In genomic region chr10:944034-944831, GRCh38 we compare ENCODE assay signal across 10 cellular contexts. TPM values are rescaled to one million over a fixed set of nuclear protein-coding genes. Genes with fewer than 3 reads are reported as not detected.
DNase-seq lines count a peak whose midpoint lies in the region; ATAC-seq, FAIRE-seq and TF ChIP-seq lines count a peak whose summit lies in the region.
"Had no signal": no experiment of that assay in that cellular context is flagged by ENCODE, and none has a peak within 500 bp of the region (broad histone marks: within the 10 kb centered on the region; RNA-seq: fewer than 3 reads in every experiment).

No MANE protein-coding gene starts in this region.

- H3K9me3 ChIP-seq in keratinocyte (ENCODE audit: control insufficient read depth, low read depth, low read length) (no peaks in the 10 kb centered on the region), suprapubic skin (no peaks in the 10 kb centered on the region)

- H3K9me3 Mint-ChIP-seq in activated naive CD4-positive, alpha-beta T cell treated with anti-CD3 and anti-CD28 coated beads, Interleukin-2, amount 50 U/mL, for 72 hours: no peaks in the 10 kb centered on the region

- dilution Hi-C loops in keratinocyte (cut with MboI; ENCODE audit: extremely low pct_ligation_motif_present, low sequenced_read_pairs): no loop called here

- H3K4me3 ChIP-seq in keratinocyte (ENCODE audit: control insufficient read depth in 2 of 3, extremely low read depth in 1 of 3, insufficient read depth in 2 of 3, low read depth in 1 of 3, low read length in 3 of 3) (peak overlapping the region in 2 of 3 experiments; percentile 41 to 49), suprapubic skin (peak overlapping the region; percentile 30)

- no peaks in the 10 kb centered on the region for H3K36me3 Mint-ChIP-seq in activated naive CD4-positive, alpha-beta T cell treated with anti-CD3 and anti-CD28 coated beads, Interleukin-2, amount 50 U/mL, for 72 hours

- no peaks in the 10 kb centered on the region for H3K36me3 ChIP-seq in keratinocyte (ENCODE audit: control insufficient read depth in 2 of 2, extremely low read depth in 1 of 2, insufficient read depth in 2 of 2, low read length in 2 of 2)
- no peaks in the 10 kb centered on the region for H3K36me3 ChIP-seq in suprapubic skin

- peak overlapping the region; percentile 25 for H3K9ac ChIP-seq in keratinocyte (ENCODE audit: control insufficient read depth, extremely low read depth, insufficient read depth, low read length)

- WGBS in suprapubic skin: 40% methylated on average over 13 of the region's 14 CpGs

- H3K27ac ChIP-seq in keratinocyte (ENCODE audit: control insufficient read depth, insufficient read depth, low read length) (no peak overlapping the region), suprapubic skin (peak overlapping the region; percentile 77)
- H3K27ac ChIP-seq: VCaP had no signal

- H3K9me1 ChIP-seq in keratinocyte (ENCODE audit: control insufficient read depth, extremely low read depth, insufficient read depth, low read length): no peaks in the 10 kb centered on the region

- H3K4me1 ChIP-seq in keratinocyte (ENCODE audit: control insufficient read depth, extremely low read depth, insufficient read depth, low read length): peaks cover 10% of the 10 kb centered on the region
- H3K4me1 ChIP-seq in suprapubic skin: peaks cover 18% of the 10 kb centered on the region

- no peaks in the 10 kb centered on the region for H4K20me1 ChIP-seq in keratinocyte (ENCODE audit: control insufficient read depth, extremely low read depth, insufficient read depth, low read length)

- peak; percentile 72 for FAIRE-seq in keratinocyte (lab: Jason Lieb, UNC)
- FAIRE-seq: A204.1 had no signal

- peak; percentile 37 for DNase-seq in NCI-H510A treated with DMSO at 0.1 percent for 48 hours (lab: John Stamatoyannopoulos, UW)
- no peak for DNase-seq in NCI-H510A (lab: John Stamatoyannopoulos, UW)
- peak; percentile 20 for DNase-seq in M059J (ENCODE audit: low read depth)
- no peak for DNase-seq in activated naive CD4-positive, alpha-beta T cell treated with anti-CD3 and anti-CD28 coated beads, Interleukin-2, amount 50 U/mL, for 72 hours (ENCODE audit: low spot score in 2 of 2)
- no peak for DNase-seq in keratinocyte (ENCODE audit: low read depth, low spot score)
- peak; percentile 86 to 88 for DNase-seq in suprapubic skin (ENCODE audit: low spot score in 2 of 2)
- DNase-seq in NK-92 (lab: John Stamatoyannopoulos, UW; ENCODE audit: unreplicated experiment): no peak

- peak overlapping the region; percentile 97 for H2AFZ ChIP-seq in keratinocyte (ENCODE audit: control insufficient read depth, low read length)

- TF ChIP-seq POLR2A in suprapubic skin (IDR thresholded peaks at IDR 0.05): no peak

- H3K4me2 ChIP-seq in keratinocyte (ENCODE audit: control insufficient read depth, extremely low read depth, insufficient read depth, low read depth, low read length): peak overlapping the region; percentile 77

- no peak for TF ChIP-seq EP300 in suprapubic skin (IDR thresholded peaks at IDR 0.05)

- H3K27me3 ChIP-seq in keratinocyte (ENCODE audit: control insufficient read depth, extremely low read depth, insufficient read depth, low read length): no peaks in the 10 kb centered on the region
- no peaks in the 10 kb centered on the region for H3K27me3 ChIP-seq in suprapubic skin

- no peaks in the 10 kb centered on the region for H3K79me2 ChIP-seq in keratinocyte (ENCODE audit: control insufficient read depth, insufficient read depth, low read length)

- ATAC-seq in activated naive CD4-positive, alpha-beta T cell treated with anti-CD3 and anti-CD28 coated beads, Interleukin-2, amount 50 U/mL, for 72 hours: peak; percentile 53 to 79
- no peak for ATAC-seq in HG03571 (IDR thresholded peaks at IDR 0.05; ENCODE audit: unreplicated experiment)

- TF ChIP-seq CTCF in keratinocyte (optimal IDR thresholded peaks at IDR 0.05 in 1 of 3, IDR thresholded peaks at IDR 0.05 in 1 of 3, conservative IDR thresholded peaks at IDR 0.05 in 1 of 3; ENCODE audit: extremely low read depth in 1 of 3, insufficient read depth in 2 of 3, low read length in 3 of 3): no peak
- no peak for TF ChIP-seq CTCF in suprapubic skin (IDR thresholded peaks at IDR 0.05)

- peak overlapping the region in 1 of 2 donors; percentile 84 for H3K27ac Mint-ChIP-seq in activated naive CD4-positive, alpha-beta T cell treated with anti-CD3 and anti-CD28 coated beads, Interleukin-2, amount 50 U/mL, for 72 hours

RNA-seq across cellular contexts. Expression of gene LARP4B, which starts 12.7 kb away (rescaled TPM):
- 8.4 and 24.0 TPM in 2 replicates for total RNA-seq in M059J (2014; rRNA removed; shearing (Covaris generic))
- 100 to 1,000 TPM in 1 of 2 donors, 10 to 100 TPM in 1; 87.4 to 122 TPM for total RNA-seq in activated naive CD4-positive, alpha-beta T cell treated with anti-CD3 and anti-CD28 coated beads, Interleukin-2, amount 50 U/mL, for 72 hours
- polyA plus RNA-seq in keratinocyte: 34.6 to 46.0 TPM (median 39.4 TPM) in 3 replicates
- polyA plus RNA-seq in keratinocyte (2011; ENCODE audit: low read depth): 31.2 TPM
- polyA plus RNA-seq in keratinocyte (2011; cell fraction: cytosol; rRNA removed): 22.4 and 26.9 TPM in 2 replicates
- polyA plus RNA-seq in keratinocyte (2011; cell fraction: nucleus; rRNA removed): 64.3 and 67.1 TPM in 2 replicates
- polyA plus RNA-seq in keratinocyte (2012; ENCODE audit: low replicate concordance): 29.2 and 34.5 TPM in 2 replicates
- polyA minus RNA-seq in keratinocyte: 58.2 to 83.7 TPM (median 71.4 TPM) in 3 replicates
- polyA minus RNA-seq in keratinocyte (2011; cell fraction: cytosol; rRNA and poly(A)+ RNA removed): 55.8 TPM
- 71.9 and 117 TPM in 2 replicates for polyA minus RNA-seq in keratinocyte (2011; cell fraction: nucleus; rRNA and poly(A)+ RNA removed)
- 100 to 1,000 TPM in 1 of 4 donors, 10 to 100 TPM in 3; 53.5 to 100 (median 69.7) TPM for total RNA-seq in suprapubic skin

RNA-seq across cellular contexts. Expression of gene GTPBP4, which starts 44.0 kb away (rescaled TPM):
- total RNA-seq in M059J (2014; rRNA removed; shearing (Covaris generic)): 11.2 and 20.7 TPM in 2 replicates
- 100 to 1,000 TPM in 1 of 2 donors, 10 to 100 TPM in 1; 96.5 to 123 TPM for total RNA-seq in activated naive CD4-positive, alpha-beta T cell treated with anti-CD3 and anti-CD28 coated beads, Interleukin-2, amount 50 U/mL, for 72 hours
- polyA plus RNA-seq in keratinocyte: 41.0 to 70.4 TPM (median 62.8 TPM) in 3 replicates
- polyA plus RNA-seq in keratinocyte (2011; ENCODE audit: low read depth): 132 TPM
- polyA plus RNA-seq in keratinocyte (2011; cell fraction: cytosol; rRNA removed): 41.2 and 43.4 TPM in 2 replicates
- polyA plus RNA-seq in keratinocyte (2011; cell fraction: nucleus; rRNA removed): 88.6 and 121 TPM in 2 replicates
- 54.1 and 71.1 TPM in 2 replicates for polyA plus RNA-seq in keratinocyte (2012; ENCODE audit: low replicate concordance)
- 34.9 to 50.1 TPM (median 48.9 TPM) in 3 replicates for polyA minus RNA-seq in keratinocyte
- polyA minus RNA-seq in keratinocyte (2011; cell fraction: cytosol; rRNA and poly(A)+ RNA removed): 12.9 TPM
- 27.1 and 40.7 TPM in 2 replicates for polyA minus RNA-seq in keratinocyte (2011; cell fraction: nucleus; rRNA and poly(A)+ RNA removed)
- total RNA-seq in suprapubic skin: 10 to 100 TPM; 14.4 to 37.2 (median 28.5) TPM

Comparison
In these comparisons a context has a peak if more than half of its experiments do, and no peak if none do; other contexts are left out.
1. DNase-seq: peak in NCI-H510A treated with DMSO at 0.1 percent for 48 hours (single experiment), M059J (single experiment) and suprapubic skin (2 of 2); none in NCI-H510A (single experiment), activated naive CD4-positive, alpha-beta T cell treated with anti-CD3 and anti-CD28 coated beads, Interleukin-2, amount 50 U/mL, for 72 hours (0 of 2), keratinocyte (single experiment) and NK-92 (single experiment).